In the genomic region with DNA sequence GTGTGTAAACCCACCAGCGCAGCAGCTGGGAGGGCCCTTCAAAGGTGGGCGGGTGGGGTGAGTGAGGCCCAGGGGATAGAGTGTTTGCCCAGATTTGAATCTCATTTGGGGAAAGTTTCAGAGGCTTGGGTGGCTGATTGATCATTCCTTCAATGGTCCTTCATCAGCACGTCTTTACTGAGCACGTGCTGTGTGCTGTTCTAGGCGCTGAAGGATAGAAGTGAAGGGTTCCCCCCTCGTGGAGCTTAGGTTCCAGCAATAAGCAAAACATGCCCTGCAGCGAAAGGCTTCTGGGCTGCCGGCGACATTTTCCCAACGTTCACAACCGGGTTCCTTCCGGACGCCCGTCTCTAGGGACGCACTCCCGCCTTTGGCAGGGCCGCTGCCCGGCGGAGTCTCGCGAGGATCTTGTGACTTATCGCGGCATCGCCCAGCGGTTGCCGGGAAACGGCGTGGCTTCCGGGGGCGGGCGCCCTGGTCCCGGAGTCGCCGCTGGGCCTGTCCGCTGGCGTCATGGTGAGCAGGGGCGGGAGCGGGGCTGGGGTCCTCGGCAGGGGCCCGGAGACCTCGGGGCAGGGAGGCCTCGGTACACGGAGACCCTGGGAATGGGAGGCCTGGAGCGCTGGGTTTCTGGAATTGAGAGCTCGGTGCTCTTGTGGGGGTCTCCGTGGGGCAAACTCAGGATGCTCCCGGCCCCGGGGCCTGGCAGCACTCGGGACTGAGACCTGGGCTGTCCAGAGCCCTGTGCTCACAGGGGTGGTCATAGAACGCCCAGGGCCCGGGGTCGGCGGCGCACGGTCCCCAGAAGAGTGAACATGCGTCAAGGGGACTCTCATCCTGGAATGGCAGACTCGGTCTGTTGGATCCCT, we compare ENCODE assay signal across 1 cellular context.
TF ChIP-seq lines count a peak whose summit lies in the region.

No MANE protein-coding gene starts in this region.

TF ChIP-seq in K562, 482 proteins besides CTCF, POLR2A, EP300 and RAD21 (continued from another document):
- TF ChIP-seq CHD2 (IDR thresholded peaks at IDR 0.05; ENCODE audit: low read depth, low read length) (peak; percentile 100), HEY1 (CRISPR knock-in tag; IDR thresholded peaks at IDR 0.05; ENCODE audit: borderline replicate concordance) (no peak), LCOR (CRISPR knock-in tag; IDR thresholded peaks at IDR 0.05) (no peak), NCOA2 (IDR thresholded peaks at IDR 0.05; ENCODE audit: partially characterized antibody in 2 of 2) (no peak), SMAD1 (IDR thresholded peaks at IDR 0.05; ENCODE audit: low read depth, low read length, partially characterized antibody) (peak; percentile 46), ZNF668 (CRISPR knock-in tag; IDR thresholded peaks at IDR 0.05) (no peak), ZMIZ1 (IDR thresholded peaks at IDR 0.05; ENCODE audit: low read depth in 2 of 2, low read length in 2 of 2) (0 out of 4 replicates have a peak, but pooled peaks of 1 of the 2 experiments have one; percentile 11), FOXJ2 (tag; IDR thresholded peaks at IDR 0.05) (no peak), COPS2 (conservative IDR thresholded peaks at IDR 0.05) (no peak), POLR2G (IDR thresholded peaks at IDR 0.05; ENCODE audit: low read depth, low read length) (peak; percentile 90), E2F3 (CRISPR knock-in tag; IDR thresholded peaks at IDR 0.05) (peak; percentile 90), TEAD4 (IDR thresholded peaks at IDR 0.05; ENCODE audit: low read length) (0 out of 2 replicates have a peak, but pooled peaks have one; percentile 24), TEAD4 (CRISPR knock-in tag; IDR thresholded peaks at IDR 0.05; ENCODE audit: borderline replicate concordance) (no peak), CBFA2T2 (conservative IDR thresholded peaks at IDR 0.05) (no peak), NR2C2 (CRISPR knock-in tag; IDR thresholded peaks at IDR 0.05) (peak; percentile 44; the same call in 1 of the 2 replicates), NR2C2 (tag; IDR thresholded peaks at IDR 0.05) (peak; percentile 54; the same call in 1 of the 2 replicates), CC2D1A (IDR thresholded peaks at IDR 0.05) (no peak), CBX8 (IDR thresholded peaks at IDR 0.05; ENCODE audit: borderline replicate concordance, extremely low read depth, low read depth, low read length, poor library complexity, severe bottlenecking) (no peak), CREB3 (tag; conservative IDR thresholded peaks at IDR 0.05; ENCODE audit: low read depth) (peak; percentile 92), HBP1 (CRISPR knock-in tag; IDR thresholded peaks at IDR 0.05) (no peak), CTBP1 (IDR thresholded peaks at IDR 0.05; ENCODE audit: borderline replicate concordance) (0 out of 2 replicates have a peak, but pooled peaks have one; percentile 18), NELFE (IDR thresholded peaks at IDR 0.05; ENCODE audit: insufficient read depth, insufficient read length) (no peak)
